1 cellular context compared by ENCODE assay signal in genomic region chr18:3623769-3624545, GRCh38.
TF ChIP-seq lines count a peak whose summit lies in the region.

No MANE protein-coding gene starts in this region.

TF ChIP-seq in HepG2, 621 proteins besides CTCF, POLR2A, EP300 and RAD21 (continued from another document and continues in another):
- TF ChIP-seq TIGD3 (CRISPR knock-in tag; IDR thresholded peaks at IDR 0.05; ENCODE audit: borderline replicate concordance): no peak; the same call in 1 of the 2 replicates
- peak; percentile 96 for TF ChIP-seq HOXA3 (CRISPR knock-in tag; IDR thresholded peaks at IDR 0.05)
- TF ChIP-seq MLXIP (CRISPR knock-in tag; IDR thresholded peaks at IDR 0.05; ENCODE audit: borderline replicate concordance): peak; percentile 60; the same call in 1 of the 2 replicates
- peak; percentile 77 for TF ChIP-seq ZNF605 (CRISPR knock-in tag; IDR thresholded peaks at IDR 0.05)
- TF ChIP-seq ZNF616 (CRISPR knock-in tag; IDR thresholded peaks at IDR 0.05; ENCODE audit: low read depth): 0 out of 2 replicates have a peak, but pooled peaks have one; percentile 43
- no peak for TF ChIP-seq DDIT3 (CRISPR knock-in tag; IDR thresholded peaks at IDR 0.05)
- no peak for TF ChIP-seq ZSCAN12 (CRISPR knock-in tag; IDR thresholded peaks at IDR 0.05)
- TF ChIP-seq AGO2 (optimal IDR thresholded peaks at IDR 0.05; ENCODE audit: low read depth, low read length): peak; percentile 79
- TF ChIP-seq ZNF180 (CRISPR knock-in tag; IDR thresholded peaks at IDR 0.05; ENCODE audit: borderline replicate concordance, low read depth): no peak
- peak; percentile 84 for TF ChIP-seq KDM3A (CRISPR knock-in tag; IDR thresholded peaks at IDR 0.05; ENCODE audit: low read depth)
- TF ChIP-seq ZNF777 (CRISPR knock-in tag; IDR thresholded peaks at IDR 0.05): peak; percentile 37; the same call in 1 of the 2 replicates
- TF ChIP-seq ZNF589 (CRISPR knock-in tag; conservative IDR thresholded peaks at IDR 0.05): peak; percentile 69; the same call in 1 of the 2 replicates
- no peak for TF ChIP-seq PHF20 (CRISPR knock-in tag; IDR thresholded peaks at IDR 0.05)
- TF ChIP-seq MTF1 (CRISPR knock-in tag; IDR thresholded peaks at IDR 0.05): no peak
- peak; percentile 71; the same call in 1 of the 2 replicates for TF ChIP-seq ATF5 (CRISPR knock-in tag; IDR thresholded peaks at IDR 0.05; ENCODE audit: low read depth)
- TF ChIP-seq NFKB2 (CRISPR knock-in tag; IDR thresholded peaks at IDR 0.05; ENCODE audit: borderline replicate concordance): peak; percentile 72; the same call in 1 of the 2 replicates
- no peak for TF ChIP-seq ZNF20 (CRISPR knock-in tag; IDR thresholded peaks at IDR 0.05)
- TF ChIP-seq CHCHD3 (CRISPR knock-in tag; IDR thresholded peaks at IDR 0.05): no peak
- 0 out of 2 replicates have a peak, but pooled peaks have one; percentile 50 for TF ChIP-seq ZNF160 (CRISPR knock-in tag; IDR thresholded peaks at IDR 0.05)
- peak; percentile 84 for TF ChIP-seq DMAP1 (CRISPR knock-in tag; IDR thresholded peaks at IDR 0.05)
- peak; percentile 76 to 81; a peak in 3 of 4 replicates for TF ChIP-seq HMGXB4 (CRISPR knock-in tag; IDR thresholded peaks at IDR 0.05; ENCODE audit: borderline replicate concordance in 1 of 2, low read depth in 1 of 2)
- no peak for TF ChIP-seq TSC22D2 (CRISPR knock-in tag; IDR thresholded peaks at IDR 0.05; ENCODE audit: borderline replicate concordance)
- 0 out of 2 replicates have a peak, but pooled peaks have one; percentile 65 for TF ChIP-seq ZBTB2 (CRISPR knock-in tag; IDR thresholded peaks at IDR 0.05; ENCODE audit: low read depth)
- no peak for TF ChIP-seq EHMT2 (IDR thresholded peaks at IDR 0.05; ENCODE audit: borderline replicate concordance, low read depth, low read length)
- TF ChIP-seq SIX4 (CRISPR knock-in tag; IDR thresholded peaks at IDR 0.05): no peak
- TF ChIP-seq ZNF275 (CRISPR knock-in tag; IDR thresholded peaks at IDR 0.05; ENCODE audit: borderline replicate concordance): peak; percentile 91
- no peak; the same call in 1 of the 2 replicates for TF ChIP-seq ZNF678 (CRISPR knock-in tag; IDR thresholded peaks at IDR 0.05)
- peak; percentile 78; the same call in 1 of the 2 replicates for TF ChIP-seq ZNF329 (CRISPR knock-in tag; IDR thresholded peaks at IDR 0.05; ENCODE audit: low read depth)
- TF ChIP-seq ZUFSP (CRISPR knock-in tag; IDR thresholded peaks at IDR 0.05; ENCODE audit: borderline replicate concordance): no peak
- no peak for TF ChIP-seq GABPA (IDR thresholded peaks at IDR 0.05; ENCODE audit: low read depth, low read length)
- peak; percentile 40 for TF ChIP-seq GABPA (CRISPR knock-in tag; IDR thresholded peaks at IDR 0.05; ENCODE audit: low read depth)
- TF ChIP-seq PREB (CRISPR knock-in tag; IDR thresholded peaks at IDR 0.05): no peak
- no peak for TF ChIP-seq ZHX2 (IDR thresholded peaks at IDR 0.05; ENCODE audit: low read depth)
- no peak for TF ChIP-seq ZHX2 (CRISPR knock-in tag; IDR thresholded peaks at IDR 0.05; ENCODE audit: borderline replicate concordance)
- TF ChIP-seq IRF1 (CRISPR knock-in tag; IDR thresholded peaks at IDR 0.05; ENCODE audit: low read depth): no peak
